8 cellular contexts compared by ENCODE assay signal in the genomic region with DNA sequence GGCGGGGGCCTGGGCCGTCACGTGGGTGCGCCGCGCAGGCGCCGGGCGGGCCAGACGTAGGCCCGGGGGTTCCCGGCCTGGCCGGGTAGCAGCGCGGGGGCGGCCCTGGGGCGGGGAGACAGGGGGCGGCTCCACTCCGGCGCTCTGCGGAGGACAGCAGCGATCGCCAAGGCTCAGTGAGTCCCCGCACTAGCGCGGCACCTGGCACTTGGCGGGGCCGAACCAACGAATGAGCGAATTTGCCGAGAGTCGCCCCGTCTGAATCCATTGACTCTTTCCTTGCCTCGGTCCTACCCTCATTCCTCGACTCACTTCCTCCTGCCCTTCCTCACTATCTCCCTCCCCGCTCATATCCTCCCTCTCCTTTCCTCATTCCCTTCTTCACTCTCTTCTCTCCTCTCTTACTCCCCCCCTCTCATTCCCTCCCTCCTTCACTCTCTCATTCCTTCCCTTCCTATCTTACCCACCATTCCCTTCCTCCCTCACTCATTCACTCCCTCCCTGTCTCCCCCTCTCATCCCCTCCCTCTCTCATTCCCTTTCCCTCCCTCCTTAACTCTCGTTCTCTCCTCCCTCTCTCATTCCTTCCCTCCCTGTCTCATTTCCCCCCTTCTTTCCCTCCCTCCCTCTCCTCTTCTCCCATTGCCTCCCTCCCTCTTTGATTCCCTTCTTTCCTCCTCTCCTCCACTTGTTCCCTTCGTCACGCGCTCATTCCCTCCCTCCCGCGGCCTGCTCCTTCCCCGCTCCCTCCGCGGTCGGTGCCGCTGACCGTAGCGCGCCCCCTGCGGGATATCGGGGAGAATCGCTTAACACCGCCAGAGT. TPM values are rescaled to one million over a fixed set of nuclear protein-coding genes. Genes with fewer than 3 reads are reported as not detected.
A peak's percentile ranks its signal among the peaks of the same experiment; 100 is the strongest.
DNase-seq lines count a peak whose midpoint lies in the region; ATAC-seq and TF ChIP-seq lines count a peak whose summit lies in the region.

No MANE protein-coding gene starts in this region.

- H3K9me2 ChIP-seq in OCI-LY1 (ENCODE audit: low read depth, low read length) = no peaks in the 10 kb centered on the region

- no peak overlapping the region for H2AFZ ChIP-seq in OCI-LY1 (ENCODE audit: low read length)

- H3K4me2 ChIP-seq in OCI-LY1 (ENCODE audit: low read length) = peak overlapping the region; percentile 91

- H3K9ac ChIP-seq in HUES6 (ENCODE audit: low read length) = peak overlapping the region; percentile 57
- H3K9ac ChIP-seq in OCI-LY1 (ENCODE audit: low read length) = peak overlapping the region; percentile 68

- no peaks in the 10 kb centered on the region for H4K20me1 ChIP-seq in OCI-LY1 (ENCODE audit: insufficient read depth, low read length)

- TF ChIP-seq CTCF in OCI-LY1 (IDR thresholded peaks at IDR 0.05; ENCODE audit: low read length) (peak; percentile 97), epithelial cell of esophagus (IDR thresholded peaks at IDR 0.05; ENCODE audit: insufficient read depth, low read depth, low read length, missing control alignments) (peak; percentile 86)

- H3K79me2 ChIP-seq in OCI-LY1 (ENCODE audit: insufficient read depth, low read length) = no peaks in the 10 kb centered on the region

- H3K4me3 ChIP-seq in HUES6 (ENCODE audit: low read depth, low read length) (peak overlapping the region; percentile 86), OCI-LY1 (ENCODE audit: low read depth, low read length, poor library complexity, severe bottlenecking) (peak overlapping the region; percentile 74), epithelial cell of esophagus (ENCODE audit: low read length) (peak overlapping the region; percentile 71), mononuclear cell (ENCODE audit: low read length) (peak overlapping the region; percentile 65)

- H3K27me3 ChIP-seq in HUES6 (ENCODE audit: control insufficient read depth, insufficient read depth, low read length) = peaks cover 13% of the 10 kb centered on the region
- no peaks in the 10 kb centered on the region for H3K27me3 ChIP-seq in OCI-LY1 (ENCODE audit: insufficient read depth, low read length)
- H3K27me3 ChIP-seq in mononuclear cell (ENCODE audit: insufficient read depth, low read length) = no peaks in the 10 kb centered on the region

- no peak overlapping the region for H3K27ac ChIP-seq in HUES6 (ENCODE audit: low read depth, low read length)
- no peak overlapping the region for H3K27ac ChIP-seq in OCI-LY1 (ENCODE audit: low read depth, low read length, poor library complexity, severe bottlenecking)

- H3F3A ChIP-seq in OCI-LY1 (ENCODE audit: insufficient read depth, low read length) = no peaks in the 10 kb centered on the region

- H3K9me3 ChIP-seq in HUES6 (ENCODE audit: control insufficient read depth, insufficient read depth, low read depth, low read length) (no peaks in the 10 kb centered on the region), OCI-LY1 (ENCODE audit: low read length) (no peaks in the 10 kb centered on the region), mononuclear cell (ENCODE audit: low read depth, low read length) (no peaks in the 10 kb centered on the region)

- H3K36me3 ChIP-seq in HUES6 (ENCODE audit: control insufficient read depth, insufficient read depth, low read length) (peaks cover 3% of the 10 kb centered on the region; the same call in 1 of the 2 replicates), OCI-LY1 (ENCODE audit: insufficient read depth, low read length) (no peaks in the 10 kb centered on the region)

- DNase-seq in D341Med (ENCODE audit: low spot score) = peak; percentile 99
- peak; percentile 84 for DNase-seq in activated T-cell treated with anti-CD3 and anti-CD28 coated beads for 4 hours
- DNase-seq in epithelial cell of esophagus (ENCODE audit: low read depth) = peak; percentile 95
- peak; percentile 91 to 96 for DNase-seq in stimulated activated CD8-positive, alpha-beta memory T cell treated with anti-CD3 and anti-CD28 coated beads, Interleukin-2, amount 100 ng/mL, for 48 hours (ENCODE audit: low read depth in 2 of 2)

- ATAC-seq in GM21381 (IDR thresholded peaks at IDR 0.05; ENCODE audit: unreplicated experiment) = peak; percentile 77

- H3K4me1 ChIP-seq in HUES6 (ENCODE audit: control insufficient read depth, insufficient read depth, low read length) (peaks cover 5% of the 10 kb centered on the region; the same call in 1 of the 2 replicates), OCI-LY1 (ENCODE audit: insufficient read depth, low read length, severe bottlenecking) (peaks cover 13% of the 10 kb centered on the region), mononuclear cell (ENCODE audit: insufficient read depth, low read length) (peaks cover 27% of the 10 kb centered on the region)

RNA-seq across cellular contexts. Expression of a gene that starts 0.5 kb away (rescaled TPM):
- 23.6 TPM for total RNA-seq in mononuclear cell

RNA-seq across cellular contexts. Expression of a gene that starts 11.3 kb away (rescaled TPM):
- 93.5 TPM for total RNA-seq in mononuclear cell

RNA-seq across cellular contexts. Expression of a gene that starts 58.4 kb away (rescaled TPM):
- total RNA-seq in mononuclear cell = 1.6 TPM
